In genomic region chr21:45048026-45048698, GRCh38 we compare ENCODE assay signal across 18 cellular contexts. TPM values are rescaled to one million over a fixed set of nuclear protein-coding genes. Genes with fewer than 3 reads are reported as not detected.
DNase-seq lines count a peak whose midpoint lies in the region; ATAC-seq and TF ChIP-seq lines count a peak whose summit lies in the region.
"Had no signal": no experiment of that assay in that cellular context is flagged by ENCODE, and none has a peak within 500 bp of the region (broad histone marks: within the 10 kb centered on the region; RNA-seq: fewer than 3 reads in every experiment).

No MANE protein-coding gene starts in this region.

- no peak for ATAC-seq in GM19455 (IDR thresholded peaks at IDR 0.05; ENCODE audit: unreplicated experiment)

- H3K27ac ChIP-seq in suprapubic skin, result peak overlapping the region; percentile 91
- H3K27ac ChIP-seq: C4-2B had no signal

- no peak for TF ChIP-seq EP300 in suprapubic skin (IDR thresholded peaks at IDR 0.05)

- H3K36me3 ChIP-seq in suprapubic skin, result no peaks in the 10 kb centered on the region
- H3K36me3 ChIP-seq: HAP-1 had no signal

- H3K4me1 ChIP-seq in suprapubic skin, result peaks cover 7% of the 10 kb centered on the region

- DNase-seq in AG10803 (ENCODE audit: low read depth) (peak; percentile 48), MV-4-11 (lab: John Stamatoyannopoulos, UW) (peak; percentile 38), fibroblast of villous mesenchyme (ENCODE audit: low read depth) (peak; percentile 21), suprapubic skin (ENCODE audit: low spot score in 2 of 2) (no peak), DMS 273 treated with DMSO at 0.1 percent for 48 hours (lab: John Stamatoyannopoulos, UW) (no peak), iPS-NIHi11 (ENCODE audit: low spot score) (no peak), 8988T (no peak)
- DNase-seq: DMS153, GDM1, NCI-H1105, NCI-H1694 treated with DMSO at 0.1 percent for 48 hours, NCI-H2107, NCI-H510A, NCI-H774, Right ventricle myocardium superior had no signal

- H3K27me3 ChIP-seq in suprapubic skin, result no peaks in the 10 kb centered on the region

- TF ChIP-seq CTCF in AG10803 (conservative IDR thresholded peaks at IDR 0.05; ENCODE audit: low read length) (no peak), fibroblast of villous mesenchyme (IDR thresholded peaks at IDR 0.05; ENCODE audit: insufficient read depth, low read depth, low read length) (no peak), suprapubic skin (IDR thresholded peaks at IDR 0.05) (no peak)

- 71% methylated on average over 11 of the region's 11 CpGs for WGBS in suprapubic skin

- no peak for TF ChIP-seq POLR2A in suprapubic skin (IDR thresholded peaks at IDR 0.05)

- no peaks in the 10 kb centered on the region for H3K9me3 ChIP-seq in suprapubic skin

- H3K4me3 ChIP-seq in AG10803 (ENCODE audit: low read length), result no peak overlapping the region
- H3K4me3 ChIP-seq in fibroblast of villous mesenchyme (ENCODE audit: low read depth, low read length), result no peak overlapping the region
- H3K4me3 ChIP-seq in suprapubic skin, result no peak overlapping the region
- H3K4me3 ChIP-seq: HAP-1 had no signal

RNA-seq across cellular contexts. Expression of gene ADARB1, which starts 26.2 kb away (rescaled TPM):
- total RNA-seq in fibroblast of villous mesenchyme, result 14.5 and 16.4 TPM in 2 replicates
- 10 to 100 TPM; 13.2 to 23.6 (median 20.3) TPM for total RNA-seq in suprapubic skin

Comparison
In these comparisons a context has a peak if more than half of its experiments do, and no peak if none do; other contexts are left out.
1. DNase-seq: peak in AG10803 (single experiment), MV-4-11 (single experiment) and fibroblast of villous mesenchyme (single experiment); none in suprapubic skin (0 of 2), DMS 273 treated with DMSO at 0.1 percent for 48 hours (single experiment), iPS-NIHi11 (single experiment) and 8988T (single experiment).